10 cellular contexts compared by ENCODE assay signal in the genomic region with DNA sequence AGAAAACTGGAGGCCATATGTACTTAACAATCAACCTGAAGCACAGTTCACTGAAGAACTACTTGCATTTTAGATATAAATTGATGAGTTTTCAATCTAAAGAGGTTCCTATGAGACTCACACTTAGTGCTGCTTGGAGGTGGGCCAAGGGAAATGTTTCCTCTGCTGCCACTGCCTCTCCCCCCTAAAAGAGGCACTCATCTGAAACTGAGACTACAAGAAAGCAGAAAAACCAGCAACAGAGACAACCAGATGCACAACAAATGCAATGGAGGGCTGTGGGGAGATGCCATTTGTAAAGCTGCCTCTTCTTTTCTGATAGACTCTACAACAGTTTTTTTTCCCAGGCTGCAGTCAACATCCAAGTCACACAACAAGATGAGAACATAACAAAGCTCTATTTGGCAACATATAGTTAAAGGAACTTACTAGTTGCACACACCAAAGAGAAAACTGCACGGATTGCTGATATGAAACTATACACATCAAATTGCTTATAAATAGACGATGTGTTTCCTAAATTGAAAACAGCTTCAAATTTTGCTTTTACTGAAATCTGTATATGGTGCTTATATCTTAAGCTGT. TPM values are rescaled to one million over a fixed set of nuclear protein-coding genes. Genes with fewer than 3 reads are reported as not detected.
DNase-seq lines count a peak whose midpoint lies in the region; ATAC-seq and TF ChIP-seq lines count a peak whose summit lies in the region.
"Had no signal": no experiment of that assay in that cellular context is flagged by ENCODE, and none has a peak within 500 bp of the region (broad histone marks: within the 10 kb centered on the region; RNA-seq: fewer than 3 reads in every experiment).

No MANE protein-coding gene starts in this region.

- H3K4me1 Mint-ChIP-seq in IgD-negative memory B cell: peaks cover 46 to 70% (median 60%) of the 10 kb centered on the region in 3 donors

- H3K9ac ChIP-seq in BLaER1 treated with 17β-estradiol and CSF1 and Interleukin-3, amounts not matched to agents 10 nM and 100 nM: peak overlapping the region; percentile 23 to 58 (median 46); a peak in 17 of 22 replicates
- H3K9ac ChIP-seq in fibroblast of lung (ENCODE audit: insufficient read depth, low read length): no peak overlapping the region

- peak overlapping the region; percentile 6 to 63 (median 7) for H3K27ac Mint-ChIP-seq in IgD-negative memory B cell

- peak; percentile 77 for ATAC-seq in GM19324 (IDR thresholded peaks at IDR 0.05; ENCODE audit: low FRiP score, unreplicated experiment)
- ATAC-seq: body of pancreas had no signal

- no peak for TF ChIP-seq CTCF in fibroblast of lung (conservative IDR thresholded peaks at IDR 0.05 in 1 of 2, IDR thresholded peaks at IDR 0.05 in 1 of 2; ENCODE audit: low read depth in 1 of 2, low read length in 2 of 2)

- no peaks in the 10 kb centered on the region for H3K9me3 Mint-ChIP-seq in IgD-negative memory B cell

- peak overlapping the region in 3 of 4 donors; percentile 11 to 77 (median 42) for H3K4me3 Mint-ChIP-seq in IgD-negative memory B cell

- no peak overlapping the region for H2AFZ ChIP-seq in fibroblast of lung (ENCODE audit: low read length)

- peaks cover 12 to 100% (median 99%) of the 10 kb centered on the region in 11 experiments; a peak in 20 of 22 replicates for H4K20me1 ChIP-seq in BLaER1 treated with 17β-estradiol and CSF1 and Interleukin-3, amounts not matched to agents 10 nM and 100 nM
- no peaks in the 10 kb centered on the region for H4K20me1 ChIP-seq in fibroblast of lung (ENCODE audit: control insufficient read depth, extremely low read depth, insufficient read depth, low read length)

- H3K27ac ChIP-seq in BLaER1 treated with 17β-estradiol and CSF1 and Interleukin-3, amounts not matched to agents 10 nM and 100 nM: peak overlapping the region in 10 of 11 experiments; percentile 36 to 70 (median 54); a peak in 19 of 22 replicates
- H3K27ac ChIP-seq in fibroblast of lung (ENCODE audit: insufficient read depth, low read length): no peak overlapping the region
- H3K27ac ChIP-seq: body of pancreas had no signal

- peaks cover 2% of the 10 kb centered on the region for H3K36me3 Mint-ChIP-seq in IgD-negative memory B cell

- H3K4me1 ChIP-seq in BLaER1 treated with 17β-estradiol and CSF1 and Interleukin-3, amounts not matched to agents 10 nM and 100 nM: peaks cover 37 to 72% (median 58%) of the 10 kb centered on the region in 10 experiments
- peaks cover 8% of the 10 kb centered on the region for H3K4me1 ChIP-seq in fibroblast of lung (ENCODE audit: control insufficient read depth, extremely low read depth, insufficient read depth, low read length)

- H3K36me3 ChIP-seq in BLaER1 treated with 17β-estradiol and CSF1 and Interleukin-3, amounts not matched to agents 10 nM and 100 nM: peaks cover 10 to 59% (median 33%) of the 10 kb centered on the region in 11 experiments; a peak in 17 of 22 replicates
- H3K36me3 ChIP-seq in fibroblast of lung (ENCODE audit: control insufficient read depth, insufficient read depth, low read length): no peaks in the 10 kb centered on the region

- H3K4me2 ChIP-seq in BLaER1 treated with 17β-estradiol and CSF1 and Interleukin-3, amounts not matched to agents 10 nM and 100 nM: peak overlapping the region; percentile 59 to 85 (median 73)
- H3K4me2 ChIP-seq in fibroblast of lung (ENCODE audit: extremely low read depth, insufficient read depth, low read length): peak overlapping the region; percentile 59

- H3K27me3 Mint-ChIP-seq in IgD-negative memory B cell: no peaks in the 10 kb centered on the region

- DNase-seq in fibroblast of lung (ENCODE audit: low read depth in 2 of 2) (peak in 1 of 2 donors; percentile 44), putamen (ENCODE audit: low spot score) (no peak), cerebellar cortex (ENCODE audit: low spot score) (no peak), DMS53 treated with DMSO at 0.1 percent for 48 hours (lab: John Stamatoyannopoulos, UW; ENCODE audit: unreplicated experiment) (no peak), occipital lobe (lab: John Stamatoyannopoulos, UW) (no peak)
- DNase-seq: body of pancreas, NCI-H774 had no signal

- H3K9me3 ChIP-seq in BLaER1 treated with 17β-estradiol and CSF1 and Interleukin-3, amounts not matched to agents 10 nM and 100 nM (replicated peaks in 1 of 11): no peaks in the 10 kb centered on the region
- no peaks in the 10 kb centered on the region for H3K9me3 ChIP-seq in fibroblast of lung (ENCODE audit: control insufficient read depth, insufficient read depth, low read depth, low read length)
- H3K9me3 ChIP-seq: body of pancreas had no signal

- peaks cover 25% of the 10 kb centered on the region for H3K79me2 ChIP-seq in fibroblast of lung (ENCODE audit: control insufficient read depth, insufficient read depth, low read length)

- H3K4me3 ChIP-seq in BLaER1 treated with 17β-estradiol and CSF1 and Interleukin-3, amounts not matched to agents 10 nM and 100 nM: peak overlapping the region in 2 of 10 experiments; percentile 4 to 12; a peak in 3 of 20 replicates
- peak overlapping the region in 1 of 4 experiments; percentile 9 for H3K4me3 ChIP-seq in fibroblast of lung (replicated peaks in 1 of 4; ENCODE audit: control extremely low read depth in 1 of 4, insufficient read depth in 1 of 4, low read depth in 3 of 4, low read length in 4 of 4)
- H3K4me3 ChIP-seq: body of pancreas had no signal

- no peaks in the 10 kb centered on the region for H3K27me3 ChIP-seq in BLaER1 treated with 17β-estradiol and CSF1 and Interleukin-3, amounts not matched to agents 10 nM and 100 nM
- no peaks in the 10 kb centered on the region for H3K27me3 ChIP-seq in fibroblast of lung (ENCODE audit: control insufficient read depth, insufficient read depth, low read length)
- H3K27me3 ChIP-seq: body of pancreas had no signal

RNA-seq across cellular contexts. Expression of a gene that starts 11.1 kb away (rescaled TPM):
- 471 TPM for polyA plus RNA-seq in IgD-negative memory B cell
- total RNA-seq in fibroblast of lung: 181 and 225 TPM in 2 replicates
- polyA plus RNA-seq in fibroblast of lung: 308 and 472 TPM in 2 replicates
- polyA plus RNA-seq in fibroblast of lung (2012): 175 and 230 TPM in 2 replicates
- polyA minus RNA-seq in fibroblast of lung (ENCODE audit: low replicate concordance): 174 and 216 TPM in 2 replicates
- total RNA-seq in occipital lobe: 202 TPM
